ENCODE assay signal across 18 cellular contexts in genomic region chr15:101543026-101543390, GRCh38. TPM values are rescaled to one million over a fixed set of nuclear protein-coding genes. Genes with fewer than 3 reads are reported as not detected.
DNase-seq lines count a peak whose midpoint lies in the region; ATAC-seq and TF ChIP-seq lines count a peak whose summit lies in the region.
"Had no signal": no experiment of that assay in that cellular context is flagged by ENCODE, and none has a peak within 500 bp of the region (broad histone marks: within the 10 kb centered on the region; RNA-seq: fewer than 3 reads in every experiment).

No MANE protein-coding gene starts in this region.

- no peak overlapping the region for H2BK15ac ChIP-seq in neuronal stem cell (ENCODE audit: low read length)

- H3K27me3 Mint-ChIP-seq in naive thymus-derived CD8-positive, alpha-beta T cell = peaks cover 15 to 45% (median 31%) of the 10 kb centered on the region in 5 donors

- peaks cover 12% of the 10 kb centered on the region for H3K27me3 ChIP-seq in left ventricle myocardium inferior (ENCODE audit: low read depth)
- peaks cover 0 to 10% (median 0%) of the 10 kb centered on the region in 3 experiments for H3K27me3 ChIP-seq in neuronal stem cell (ENCODE audit: control insufficient read depth in 3 of 3, insufficient read depth in 3 of 3, low read depth in 1 of 3, low read length in 3 of 3)
- no peaks in the 10 kb centered on the region for H3K27me3 ChIP-seq in sigmoid colon
- H3K27me3 ChIP-seq: BLaER1 treated with 17β-estradiol and CSF1 and Interleukin-3, amounts not matched to agents 10 nM and 100 nM had no signal

- H2AFZ ChIP-seq in neuronal stem cell (ENCODE audit: low read length) = no peak overlapping the region

- no peak overlapping the region for H3K23ac ChIP-seq in neuronal stem cell (ENCODE audit: low read depth, low read length, poor library complexity)

- DNase-seq in cardiac septum (ENCODE audit: low spot score) (peak; percentile 47), left ventricle myocardium inferior (no peak), neuronal stem cell (ENCODE audit: low spot score) (no peak), sigmoid colon (peak; percentile 52), GM13976 (ENCODE audit: low spot score) (no peak)
- no peak for DNase-seq in naive thymus-derived CD8-positive, alpha-beta T cell
- DNase-seq: AML-193; Caco-2; Calu3; CD8-positive, alpha-beta T cell; DMS79 treated with DMSO at 0.1 percent for 48 hours; GF-D8 had no signal

- H3K14ac ChIP-seq in neuronal stem cell (ENCODE audit: low read length) = no peak overlapping the region

- TF ChIP-seq EP300 in sigmoid colon (IDR thresholded peaks at IDR 0.05) = no peak

- intact Hi-C loops in cardiac septum (cut with DNase I) = no loop called here
- intact Hi-C loops in left ventricle myocardium inferior (cut with micrococcal nuclease) = no loop called here
- intact Hi-C loops in sigmoid colon (cut with DNase I) = loop anchor here (5.0 kb wide), 1 partner anchor 99 kb away; no protein-coding TSS in a partner anchor

- no peak for TF ChIP-seq POLR2A in sigmoid colon (IDR thresholded peaks at IDR 0.05)

- no peak overlapping the region for H3K9ac ChIP-seq in neuronal stem cell (ENCODE audit: low read depth, low read length, poor library complexity)
- H3K9ac ChIP-seq: BLaER1 treated with 17β-estradiol and CSF1 and Interleukin-3, amounts not matched to agents 10 nM and 100 nM had no signal

- no peak overlapping the region for H4K8ac ChIP-seq in neuronal stem cell (ENCODE audit: low read depth, low read length)

- H2AK5ac ChIP-seq in neuronal stem cell (ENCODE audit: low read depth, low read length) = no peak overlapping the region

- no peaks in the 10 kb centered on the region for H3K4me1 ChIP-seq in left ventricle myocardium inferior
- H3K4me1 ChIP-seq in neuronal stem cell (ENCODE audit: control insufficient read depth in 2 of 2, insufficient read depth in 1 of 2, low read depth in 1 of 2, low read length in 2 of 2) = no peaks in the 10 kb centered on the region
- no peaks in the 10 kb centered on the region for H3K4me1 ChIP-seq in sigmoid colon
- H3K4me1 ChIP-seq: A549, Caco-2 had no signal

- TF ChIP-seq CTCF in left ventricle myocardium inferior (IDR thresholded peaks at IDR 0.05; ENCODE audit: borderline replicate concordance) (no peak), sigmoid colon (IDR thresholded peaks at IDR 0.05) (no peak), GM13976 (IDR thresholded peaks at IDR 0.05; ENCODE audit: borderline replicate concordance, control extremely low read depth, extremely low read depth, insufficient read depth, missing control alignments) (no peak)

- peaks cover 0 to 12% (median 6%) of the 10 kb centered on the region in 9 donors for H3K9me3 Mint-ChIP-seq in naive thymus-derived CD8-positive, alpha-beta T cell

- no peak overlapping the region for H4K91ac ChIP-seq in neuronal stem cell (ENCODE audit: low read depth, low read length, poor library complexity)

- H3K9me3 ChIP-seq in left ventricle myocardium inferior (replicated peaks) (peaks cover 17% of the 10 kb centered on the region), neuronal stem cell (replicated peaks in 1 of 2; ENCODE audit: control insufficient read depth in 2 of 2, insufficient read depth in 1 of 2, low read depth in 1 of 2, low read length in 2 of 2) (no peaks in the 10 kb centered on the region), sigmoid colon (no peaks in the 10 kb centered on the region)
- H3K9me3 ChIP-seq: BLaER1 treated with 17β-estradiol and CSF1 and Interleukin-3, amounts not matched to agents 10 nM and 100 nM; Caco-2 had no signal

- in situ Hi-C loops in GM13976 (cut with MboI; ENCODE audit: low sequenced_read_pairs, unreplicated experiment) = no loop called here

- H3K4me3 ChIP-seq in left ventricle myocardium inferior (no peak overlapping the region), neuronal stem cell (ENCODE audit: low read length in 2 of 2) (no peak overlapping the region), sigmoid colon (no peak overlapping the region)
- H3K4me3 ChIP-seq: A549; BLaER1 treated with 17β-estradiol and CSF1 and Interleukin-3, amounts not matched to agents 10 nM and 100 nM had no signal

- no peak overlapping the region for H3K27ac ChIP-seq in left ventricle myocardium inferior (replicated peaks)
- no peak overlapping the region for H3K27ac ChIP-seq in neuronal stem cell (replicated peaks; ENCODE audit: low read length)
- no peak overlapping the region for H3K27ac ChIP-seq in sigmoid colon
- H3K27ac ChIP-seq: 22Rv1; A549; BLaER1 treated with 17β-estradiol and CSF1 and Interleukin-3, amounts not matched to agents 10 nM and 100 nM; C4-2B had no signal

- no peak overlapping the region for H3K4me2 ChIP-seq in neuronal stem cell (ENCODE audit: insufficient read depth, low read length, poor library complexity, severe bottlenecking)
- H3K4me2 ChIP-seq: A549; BLaER1 treated with 17β-estradiol and CSF1 and Interleukin-3, amounts not matched to agents 10 nM and 100 nM had no signal

- ATAC-seq in naive thymus-derived CD8-positive, alpha-beta T cell = no peak
- ATAC-seq: CD8-positive, alpha-beta T cell had no signal

- H3K27ac Mint-ChIP-seq in naive thymus-derived CD8-positive, alpha-beta T cell = no peak overlapping the region
- H3K27ac Mint-ChIP-seq: B cell; CD4-positive, alpha-beta T cell; CD8-positive, alpha-beta T cell had no signal

- H3K4me3 Mint-ChIP-seq in naive thymus-derived CD8-positive, alpha-beta T cell = no peak overlapping the region
- H3K4me3 Mint-ChIP-seq: B cell; CD4-positive, alpha-beta T cell; CD8-positive, alpha-beta T cell had no signal

- no peak overlapping the region for H2BK120ac ChIP-seq in neuronal stem cell (ENCODE audit: low read depth, low read length)

- H3K18ac ChIP-seq in neuronal stem cell (ENCODE audit: low read length) = peak overlapping the region; percentile 44

- no CpG with 5 or more reads among the region's 7 CpGs for WGBS in neuronal stem cell (ENCODE audit: extremely low coverage in 2 of 2, insufficient read length in 2 of 2, insufficient replicate concordance in 1 of 2), 2 donors
- 90% methylated on average over 7 of the region's 7 CpGs for WGBS in sigmoid colon, 2 donors

- H3K36me3 Mint-ChIP-seq in naive thymus-derived CD8-positive, alpha-beta T cell = peaks cover 0 to 8% (median 0%) of the 10 kb centered on the region in 3 donors
- H3K36me3 Mint-ChIP-seq: CD8-positive, alpha-beta T cell had no signal

- no peak overlapping the region for H2BK12ac ChIP-seq in neuronal stem cell (ENCODE audit: low read length)

- POLR2A ChIA-PET in naive thymus-derived CD8-positive, alpha-beta T cell (lab: Charles Lee) = no interaction called here

- H3K79me1 ChIP-seq in neuronal stem cell (ENCODE audit: low read depth, low read length) = no peaks in the 10 kb centered on the region

- H3K4me1 Mint-ChIP-seq in naive thymus-derived CD8-positive, alpha-beta T cell = peaks cover 0 to 2% (median 0%) of the 10 kb centered on the region in 4 donors
- H3K4me1 Mint-ChIP-seq: B cell had no signal

- H3K4ac ChIP-seq in neuronal stem cell (ENCODE audit: low read length) = no peak overlapping the region

- no peak overlapping the region for H2BK5ac ChIP-seq in neuronal stem cell (ENCODE audit: low read length)

- H3K36me3 ChIP-seq in left ventricle myocardium inferior = no peaks in the 10 kb centered on the region
- H3K36me3 ChIP-seq in neuronal stem cell (replicated peaks in 1 of 2; ENCODE audit: control insufficient read depth in 2 of 2, insufficient read depth in 2 of 2, low read length in 2 of 2) = no peaks in the 10 kb centered on the region
- H3K36me3 ChIP-seq in sigmoid colon = no peaks in the 10 kb centered on the region
- H3K36me3 ChIP-seq: BLaER1 treated with 17β-estradiol and CSF1 and Interleukin-3, amounts not matched to agents 10 nM and 100 nM had no signal

RNA-seq across cellular contexts. Expression of gene PCSK6, which starts 53.5 kb away (rescaled TPM):
- total RNA-seq in cardiac septum (10.6 TPM), left ventricle myocardium inferior (28.6 TPM), sigmoid colon (1 to 10 TPM; 2.9 to 8.9 (median 5.2) TPM)
- 2.0 TPM for polyA plus RNA-seq in neuronal stem cell (2013, experiment 1 of 2)
- polyA plus RNA-seq in neuronal stem cell (2013, experiment 2 of 2) = 1.8 TPM
- 10 to 100 TPM in 1 of 3 donors, 1 to 10 TPM in 2; 4.2 to 10.3 (median 7.2) TPM for polyA plus RNA-seq in sigmoid colon
- 1 to 10 TPM; 2.9 to 6.7 TPM for total RNA-seq in naive thymus-derived CD8-positive, alpha-beta T cell
- polyA plus RNA-seq in naive thymus-derived CD8-positive, alpha-beta T cell = 1 to 10 TPM in 1 of 3 donors, under 1 TPM in 2; 0.04 to 1.3 (median 0.66) TPM

Comparison
In these comparisons a context has a peak if more than half of its experiments do, and no peak if none do; other contexts are left out.
1. DNase-seq: peak in cardiac septum (single experiment) and sigmoid colon (single experiment); none in left ventricle myocardium inferior (single experiment), neuronal stem cell (single experiment), naive thymus-derived CD8-positive, alpha-beta T cell (0 of 10) and GM13976 (single experiment).